ENCODE assay signal across 9 cellular contexts in the genomic region with DNA sequence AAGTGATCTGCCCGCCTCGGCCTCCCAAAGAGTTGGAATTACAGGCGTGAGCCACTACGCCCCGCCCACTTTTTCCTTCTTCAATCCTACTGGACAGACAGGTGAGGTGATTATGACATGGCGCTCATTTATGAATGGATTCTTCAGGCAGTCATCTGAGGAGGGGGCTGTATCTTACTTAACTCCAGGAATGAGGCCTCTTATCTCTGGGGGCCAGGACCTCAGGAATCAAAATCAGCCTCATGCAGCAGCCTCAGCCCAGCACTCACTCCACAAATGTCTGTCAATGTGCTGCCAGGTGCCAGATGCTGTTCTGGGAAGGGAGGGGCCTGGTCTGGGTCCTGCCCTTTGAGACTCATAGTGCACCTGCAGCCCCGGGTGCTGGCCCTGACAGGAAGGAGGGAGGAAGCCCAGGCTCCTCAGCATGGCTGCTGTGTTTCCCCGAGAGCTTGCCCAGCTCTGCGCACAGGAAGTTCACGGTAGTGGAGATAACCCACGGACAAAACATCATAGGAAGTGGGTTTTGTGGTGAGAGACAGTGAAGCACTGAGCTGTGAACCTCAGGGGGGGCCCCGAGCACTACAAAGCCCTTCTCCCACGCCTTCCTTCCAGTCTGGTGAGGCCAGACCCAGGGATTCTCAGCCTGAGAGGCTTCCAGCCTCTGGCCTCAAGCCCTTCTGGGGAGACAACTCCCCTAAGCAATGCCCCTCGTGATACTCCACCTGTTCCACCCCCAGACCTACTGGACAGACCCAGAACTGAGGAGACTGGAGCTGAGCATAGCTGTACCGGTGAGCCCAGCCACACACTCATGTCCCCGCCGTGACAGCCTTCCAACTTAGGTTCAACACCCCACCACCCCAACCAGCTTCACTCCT. TPM values are rescaled to one million over a fixed set of nuclear protein-coding genes. Genes with fewer than 3 reads are reported as not detected.
DNase-seq lines count a peak whose midpoint lies in the region; ATAC-seq and TF ChIP-seq lines count a peak whose summit lies in the region.
"Had no signal": no experiment of that assay in that cellular context is flagged by ENCODE, and none has a peak within 500 bp of the region (broad histone marks: within the 10 kb centered on the region; RNA-seq: fewer than 3 reads in every experiment).

No MANE protein-coding gene starts in this region.

- H3K36me3 Mint-ChIP-seq in endodermal cell (ENCODE audit: low read depth), result peaks cover 13% of the 10 kb centered on the region

- peaks cover 8% of the 10 kb centered on the region for H3K4me1 ChIP-seq in endodermal cell (ENCODE audit: control insufficient read depth, insufficient read depth, low read length)

- DNase-seq in NCI-H2196 (lab: John Stamatoyannopoulos, UW; ENCODE audit: unreplicated experiment) (peak; percentile 80), endodermal cell (peak; percentile 79), NCI-H1436 (lab: John Stamatoyannopoulos, UW) (no peak), foreskin melanocyte (no peak)
- peak; percentile 79 to 86 for DNase-seq in activated CD4-positive, alpha-beta T cell treated with anti-CD3 and anti-CD28 coated beads, Interleukin-2, amount 50 U/mL, for 48 hours
- DNase-seq in stimulated activated CD4-positive, alpha-beta T cell treated with anti-CD3 and anti-CD28 coated beads, Interleukin-12 subunit alpha, Interleukin-12 subunit beta, amount 100 ng/mL, for 4 hours, result peak; percentile 64

- no peak overlapping the region for H3K27ac ChIP-seq in endodermal cell (ENCODE audit: low read depth, low read length)
- H3K27ac ChIP-seq: VCaP had no signal

- no peaks in the 10 kb centered on the region for H3K9me3 ChIP-seq in endodermal cell (ENCODE audit: control insufficient read depth, low read length)

- no peak overlapping the region for H3K4me3 ChIP-seq in endodermal cell (ENCODE audit: low read length)

- 89 to 94% methylated on average over 9 to 17 of the region's 17 CpGs for WGBS in endodermal cell (ENCODE audit: insufficient coverage in 1 of 2, insufficient read length in 1 of 2), 2 experiments

- no peak overlapping the region for H3K27ac Mint-ChIP-seq in endodermal cell

- no peak overlapping the region for H3K9ac ChIP-seq in endodermal cell (ENCODE audit: extremely low read depth, low read length, poor library complexity, severe bottlenecking)

- H3K9me3 Mint-ChIP-seq in endodermal cell, result no peaks in the 10 kb centered on the region

- no peaks in the 10 kb centered on the region for H3K27me3 Mint-ChIP-seq in endodermal cell (ENCODE audit: insufficient read depth)

- H3K27me3 ChIP-seq in endodermal cell (ENCODE audit: control insufficient read depth, insufficient read depth, low read length, poor library complexity, severe bottlenecking), result no peaks in the 10 kb centered on the region

- H3K36me3 ChIP-seq in endodermal cell (ENCODE audit: control insufficient read depth, insufficient read depth, low read length), result peaks cover 13% of the 10 kb centered on the region

- peak; percentile 97 for ATAC-seq in GM18861 (IDR thresholded peaks at IDR 0.05; ENCODE audit: unreplicated experiment)
- ATAC-seq in HG02763 (IDR thresholded peaks at IDR 0.05; ENCODE audit: unreplicated experiment), result peak; percentile 99

- peaks cover 22% of the 10 kb centered on the region for H3K4me1 Mint-ChIP-seq in endodermal cell

- no peak for TF ChIP-seq CTCF in endodermal cell (conservative IDR thresholded peaks at IDR 0.05)

- no peak overlapping the region for H3K4me3 Mint-ChIP-seq in endodermal cell

RNA-seq across cellular contexts. Expression of gene GALNT6, which starts 22.3 kb away (rescaled TPM):
- 10 to 100 TPM; 13.9 to 19.1 TPM for total RNA-seq in endodermal cell
- polyA plus RNA-seq in endodermal cell (2013, experiment 1 of 2), result 2.7 TPM
- 2.1 TPM for polyA plus RNA-seq in endodermal cell (2013, experiment 2 of 2)

RNA-seq across cellular contexts. Expression of gene CELA1, which starts 22.4 kb away (rescaled TPM):
- not detected for total RNA-seq in endodermal cell
- not detected for polyA plus RNA-seq in endodermal cell (2013, experiment 1 of 2)
- not detected for polyA plus RNA-seq in endodermal cell (2013, experiment 2 of 2)

RNA-seq across cellular contexts. Expression of gene BIN2, which starts 44.9 kb away (rescaled TPM):
- total RNA-seq in endodermal cell, result not detected
- not detected for polyA plus RNA-seq in endodermal cell (2013, experiment 1 of 2)
- not detected for polyA plus RNA-seq in endodermal cell (2013, experiment 2 of 2)

RNA-seq across cellular contexts. Expression of gene SLC4A8, which starts 55.8 kb away (rescaled TPM):
- total RNA-seq in endodermal cell, result 10 to 100 TPM; 25.8 to 26.4 TPM
- polyA plus RNA-seq in endodermal cell (2013, experiment 1 of 2), result 22.8 TPM
- 19.0 TPM for polyA plus RNA-seq in endodermal cell (2013, experiment 2 of 2)

Comparison
In these comparisons a context has a peak if more than half of its experiments do, and no peak if none do; other contexts are left out.
1. DNase-seq: peak in NCI-H2196 (single experiment), activated CD4-positive, alpha-beta T cell treated with anti-CD3 and anti-CD28 coated beads, Interleukin-2, amount 50 U/mL, for 48 hours (2 of 2), endodermal cell (single experiment) and stimulated activated CD4-positive, alpha-beta T cell treated with anti-CD3 and anti-CD28 coated beads, Interleukin-12 subunit alpha, Interleukin-12 subunit beta, amount 100 ng/mL, for 4 hours (single experiment); none in NCI-H1436 (single experiment) and foreskin melanocyte (single experiment).